ENCODE assay signal across 8 cellular contexts in genomic region chr1:153670859-153671622, GRCh38. TPM values are rescaled to one million over a fixed set of nuclear protein-coding genes. Genes with fewer than 3 reads are reported as not detected.
DNase-seq lines count a peak whose midpoint lies in the region; TF ChIP-seq lines count a peak whose summit lies in the region.

Gene ILF2, minus strand, starts transcription at chr1:153670993. Its CDS starts 71 bp downstream, at chr1:153670922.

- H2AFZ ChIP-seq in MM.1S (ENCODE audit: low read length): peak within 1 kb of the TSS; percentile 92
- H2AFZ ChIP-seq in neuron (ENCODE audit: low read depth, low read length): peak within 1 kb of the TSS; percentile 91

- peak; percentile 58 for TF ChIP-seq CTCF in MM.1S (IDR thresholded peaks at IDR 0.05; ENCODE audit: low read length)
- TF ChIP-seq CTCF in subcutaneous adipose tissue (IDR thresholded peaks at IDR 0.05; ENCODE audit: low read depth): no peak

- H3K9me3 ChIP-seq in MM.1S (replicated peaks; ENCODE audit: insufficient read depth, low read length): no peaks in the 10 kb centered on the region
- no peaks in the 10 kb centered on the region for H3K9me3 ChIP-seq in neuron (ENCODE audit: low read length)

- peaks cover 20% of the 10 kb centered on the region for H3K36me3 ChIP-seq in MM.1S (replicated peaks; ENCODE audit: insufficient read depth, low read length)
- peaks cover 39% of the 10 kb centered on the region for H3K36me3 ChIP-seq in neuron (ENCODE audit: insufficient read depth, low read length)

- peak within 1 kb of the TSS; percentile 83; the same call in 1 of the 2 replicates for H3K27ac ChIP-seq in MM.1S (ENCODE audit: low read length)

- H3K79me2 ChIP-seq in MM.1S (ENCODE audit: low read length): peaks cover 44% of the 10 kb centered on the region

- peak within 1 kb of the TSS; percentile 92 for H3K9ac ChIP-seq in MM.1S (ENCODE audit: low read length)

- H3K27me3 ChIP-seq in MM.1S (replicated peaks; ENCODE audit: insufficient read depth, low read length) (no peaks in the 10 kb centered on the region), neuron (ENCODE audit: insufficient read depth, low read length) (no peaks in the 10 kb centered on the region)

- peak; percentile 99 for DNase-seq in GF-D8 (lab: John Stamatoyannopoulos, UW)
- DNase-seq in HCEC 1CT: peak; percentile 99
- peak; percentile 100 for DNase-seq in MM.1S
- DNase-seq in SIG-M5 (lab: John Stamatoyannopoulos, UW): peak; percentile 100
- peak; percentile 96 for DNase-seq in activated gamma-delta T cell treated with Interleukin-2 at 50 U/mL for 16 hours
- peak; percentile 99 for DNase-seq in foreskin melanocyte

- peaks cover 17% of the 10 kb centered on the region for H3F3A ChIP-seq in MM.1S (ENCODE audit: insufficient read depth, low read length)

- peak within 1 kb of the TSS; percentile 94 for H3K4me3 ChIP-seq in MM.1S (ENCODE audit: low read length)
- H3K4me3 ChIP-seq in neuron (ENCODE audit: low read length): peak within 1 kb of the TSS; percentile 91

- no peaks in the 10 kb centered on the region for H3K9me2 ChIP-seq in MM.1S (replicated peaks; ENCODE audit: insufficient read depth, low read length)

- H4K20me1 ChIP-seq in MM.1S (ENCODE audit: insufficient read depth, low read length): no peaks in the 10 kb centered on the region

- peak within 1 kb of the TSS; percentile 91 for H3K4me2 ChIP-seq in MM.1S (ENCODE audit: low read depth, low read length)

- peaks cover 8% of the 10 kb centered on the region for H3K4me1 ChIP-seq in MM.1S (ENCODE audit: low read length)
- peaks cover 14% of the 10 kb centered on the region for H3K4me1 ChIP-seq in neuron (ENCODE audit: insufficient read depth, low read length)

RNA-seq across cellular contexts. Expression of gene ILF2, which starts in this region (rescaled TPM):
- 100 to 1,000 TPM in 1 of 4 donors, 10 to 100 TPM in 3; 59.3 to 125 (median 78.5) TPM for total RNA-seq in subcutaneous adipose tissue

Comparison
In these comparisons a context has a peak if more than half of its experiments do, and no peak if none do; other contexts are left out.
1. Peak in every context shown above with its lines: DNase-seq, H3K4me3 ChIP-seq and H3K27ac ChIP-seq.